In the genomic region with DNA sequence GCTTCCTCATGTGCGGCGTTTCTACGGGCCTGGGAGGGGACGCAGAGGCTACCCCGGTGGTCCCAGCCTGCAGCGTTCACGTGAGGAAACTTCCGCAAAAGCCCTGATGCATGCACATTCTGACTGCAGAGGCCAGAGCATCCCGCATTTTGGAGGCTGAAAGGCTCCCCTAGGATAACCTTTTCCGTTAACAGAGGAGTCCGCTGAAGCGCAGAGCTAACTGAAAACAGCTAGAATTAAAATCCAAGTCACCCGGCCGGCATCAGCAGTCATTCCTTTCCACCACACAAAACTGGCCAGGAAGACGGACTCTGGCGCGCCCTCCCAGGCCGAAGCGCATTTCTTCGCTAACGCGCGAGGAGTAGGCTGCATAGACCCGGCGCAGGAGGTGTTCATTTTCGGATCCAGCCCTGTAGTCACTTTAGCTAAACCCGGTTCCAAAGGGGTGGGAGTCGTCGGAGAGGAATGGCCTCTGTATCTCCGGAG, we compare ENCODE assay signal across 9 cellular contexts. TPM values are rescaled to one million over a fixed set of nuclear protein-coding genes. Genes with fewer than 3 reads are reported as not detected.
DNase-seq lines count a peak whose midpoint lies in the region; ATAC-seq, FAIRE-seq and TF ChIP-seq lines count a peak whose summit lies in the region.
"Had no signal": no experiment of that assay in that cellular context is flagged by ENCODE, and none has a peak within 500 bp of the region (broad histone marks: within the 10 kb centered on the region; RNA-seq: fewer than 3 reads in every experiment).

No MANE protein-coding gene starts in this region.

- no peak for TF ChIP-seq POLR2A in breast epithelium (IDR thresholded peaks at IDR 0.05)

- FAIRE-seq in keratinocyte (lab: Jason Lieb, UNC), result no peak

- H2AFZ ChIP-seq in keratinocyte (ENCODE audit: control insufficient read depth, low read length), result no peak overlapping the region

- H3K4me3 Mint-ChIP-seq in IgD-negative memory B cell, result peak overlapping the region; percentile 76 to 97 (median 92)
- peak overlapping the region; percentile 68 for H3K4me3 Mint-ChIP-seq in stimulated activated memory B cell treated with anti-CD40 and anti-IgM and Interleukin-4, amounts not matched to agents 10 μg/mL and 1 μg/mL and 100 μg/mL, for 72 hours

- intact Hi-C loops in breast epithelium (cut with DNase I; ENCODE audit: low total_unique reads), result no loop called here

- H3K9me3 ChIP-seq in breast epithelium (peaks cover 0 to 5% of the 10 kb centered on the region in 2 donors), keratinocyte (ENCODE audit: control insufficient read depth, low read depth, low read length) (no peaks in the 10 kb centered on the region)

- DNase-seq in breast epithelium (ENCODE audit: low spot score in 2 of 2) (peak in 1 of 2 donors; percentile 57), keratinocyte (ENCODE audit: low read depth, low spot score) (no peak), DMS 273 treated with DMSO at 0.1 percent for 48 hours (lab: John Stamatoyannopoulos, UW) (no peak), cortex of kidney (lab: John Stamatoyannopoulos, UW) (no peak), activated gamma-delta T cell treated with Interleukin-2 at 50 U/mL for 16 hours (no peak)

- H3K36me3 Mint-ChIP-seq in IgD-negative memory B cell, result peaks cover 6% of the 10 kb centered on the region
- H3K36me3 Mint-ChIP-seq in stimulated activated memory B cell treated with anti-CD40 and anti-IgM and Interleukin-4, amounts not matched to agents 10 μg/mL and 1 μg/mL and 100 μg/mL, for 72 hours, result no peaks in the 10 kb centered on the region

- H3K27ac Mint-ChIP-seq in IgD-negative memory B cell, result peak overlapping the region in 2 of 3 donors; percentile 31 to 65
- H3K27ac Mint-ChIP-seq in stimulated activated memory B cell treated with anti-CD40 and anti-IgM and Interleukin-4, amounts not matched to agents 10 μg/mL and 1 μg/mL and 100 μg/mL, for 72 hours, result peak overlapping the region; percentile 25

- ATAC-seq in GM18517 (IDR thresholded peaks at IDR 0.05; ENCODE audit: unreplicated experiment), result peak; percentile 12
- peak; percentile 41 for ATAC-seq in stimulated activated memory B cell treated with anti-CD40 and anti-IgM and Interleukin-4, amounts not matched to agents 10 μg/mL and 1 μg/mL and 100 μg/mL, for 72 hours

- peak overlapping the region; percentile 98 for H3K9ac ChIP-seq in keratinocyte (ENCODE audit: control insufficient read depth, extremely low read depth, insufficient read depth, low read length)

- H4K20me1 ChIP-seq in keratinocyte (ENCODE audit: control insufficient read depth, extremely low read depth, insufficient read depth, low read length), result no peaks in the 10 kb centered on the region

- H3K9me3 Mint-ChIP-seq in IgD-negative memory B cell, result peaks cover 0 to 7% (median 0%) of the 10 kb centered on the region in 3 donors
- no peaks in the 10 kb centered on the region for H3K9me3 Mint-ChIP-seq in stimulated activated memory B cell treated with anti-CD40 and anti-IgM and Interleukin-4, amounts not matched to agents 10 μg/mL and 1 μg/mL and 100 μg/mL, for 72 hours

- no peaks in the 10 kb centered on the region for H3K9me1 ChIP-seq in keratinocyte (ENCODE audit: control insufficient read depth, extremely low read depth, insufficient read depth, low read length)

- H3K27ac ChIP-seq in breast epithelium, result peak overlapping the region; percentile 87 to 99
- peak overlapping the region; percentile 52 for H3K27ac ChIP-seq in keratinocyte (ENCODE audit: control insufficient read depth, insufficient read depth, low read length)

- H3K4me1 ChIP-seq in breast epithelium, result no peaks in the 10 kb centered on the region
- H3K4me1 ChIP-seq in keratinocyte (ENCODE audit: control insufficient read depth, extremely low read depth, insufficient read depth, low read length), result peaks cover 31% of the 10 kb centered on the region

- H3K36me3 ChIP-seq in breast epithelium (no peaks in the 10 kb centered on the region), keratinocyte (ENCODE audit: control insufficient read depth in 2 of 2, extremely low read depth in 1 of 2, insufficient read depth in 2 of 2, low read length in 2 of 2) (peaks cover 8 to 26% of the 10 kb centered on the region in 2 experiments)

- H3K4me1 Mint-ChIP-seq in IgD-negative memory B cell, result peaks cover 9 to 14% (median 9%) of the 10 kb centered on the region in 3 donors
- H3K4me1 Mint-ChIP-seq in stimulated activated memory B cell treated with anti-CD40 and anti-IgM and Interleukin-4, amounts not matched to agents 10 μg/mL and 1 μg/mL and 100 μg/mL, for 72 hours, result peaks cover 24% of the 10 kb centered on the region

- H3K27me3 ChIP-seq in breast epithelium (no peaks in the 10 kb centered on the region), keratinocyte (ENCODE audit: control insufficient read depth, extremely low read depth, insufficient read depth, low read length) (no peaks in the 10 kb centered on the region)

- H3K79me2 ChIP-seq in keratinocyte (ENCODE audit: control insufficient read depth, insufficient read depth, low read length), result peaks cover 35% of the 10 kb centered on the region

- TF ChIP-seq CTCF in breast epithelium (IDR thresholded peaks at IDR 0.05) (no peak), keratinocyte (optimal IDR thresholded peaks at IDR 0.05 in 1 of 3, IDR thresholded peaks at IDR 0.05 in 1 of 3, conservative IDR thresholded peaks at IDR 0.05 in 1 of 3; ENCODE audit: extremely low read depth in 1 of 3, insufficient read depth in 2 of 3, low read length in 3 of 3) (peak in 1 of 3 experiments; percentile 28)

- peaks cover 33% of the 10 kb centered on the region for H3K27me3 Mint-ChIP-seq in IgD-negative memory B cell
- H3K27me3 Mint-ChIP-seq in stimulated activated memory B cell treated with anti-CD40 and anti-IgM and Interleukin-4, amounts not matched to agents 10 μg/mL and 1 μg/mL and 100 μg/mL, for 72 hours, result peaks cover 44% of the 10 kb centered on the region

- H3K4me3 ChIP-seq in breast epithelium, result peak overlapping the region; percentile 69 to 96 (median 79)
- peak overlapping the region; percentile 51 to 80 (median 59) for H3K4me3 ChIP-seq in keratinocyte (ENCODE audit: control insufficient read depth in 2 of 3, extremely low read depth in 1 of 3, insufficient read depth in 2 of 3, low read depth in 1 of 3, low read length in 3 of 3)

- peak overlapping the region; percentile 73 for H3K4me2 ChIP-seq in keratinocyte (ENCODE audit: control insufficient read depth, extremely low read depth, insufficient read depth, low read depth, low read length)

- dilution Hi-C loops in keratinocyte (cut with MboI; ENCODE audit: extremely low pct_ligation_motif_present, low sequenced_read_pairs), result no loop called here

RNA-seq across cellular contexts. Expression of gene TUBB6, which starts 0.7 kb away (rescaled TPM):
- 25.1 TPM for polyA plus RNA-seq in IgD-negative memory B cell
- total RNA-seq in breast epithelium, result 100 to 1,000 TPM; 197 to 316 (median 302) TPM
- 479 to 701 TPM (median 598 TPM) in 3 replicates for polyA plus RNA-seq in keratinocyte
- polyA plus RNA-seq in keratinocyte (2011; ENCODE audit: low read depth), result 90.6 TPM
- polyA plus RNA-seq in keratinocyte (2011; cell fraction: cytosol; rRNA removed), result 405 and 737 TPM in 2 replicates
- polyA plus RNA-seq in keratinocyte (2011; cell fraction: nucleus; rRNA removed), result 443 and 589 TPM in 2 replicates
- 202 and 788 TPM in 2 replicates for polyA plus RNA-seq in keratinocyte (2012; ENCODE audit: low replicate concordance)
- polyA minus RNA-seq in keratinocyte, result 445 to 619 TPM (median 547 TPM) in 3 replicates
- 1,165 TPM for polyA minus RNA-seq in keratinocyte (2011; cell fraction: cytosol; rRNA and poly(A)+ RNA removed)
- polyA minus RNA-seq in keratinocyte (2011; cell fraction: nucleus; rRNA and poly(A)+ RNA removed), result 338 and 341 TPM in 2 replicates

RNA-seq across cellular contexts. Expression of gene CIDEA, which starts 53.1 kb away (rescaled TPM):
- polyA plus RNA-seq in IgD-negative memory B cell, result not detected
- total RNA-seq in breast epithelium, result 100 to 1,000 TPM in 1 of 3 donors, 10 to 100 TPM in 2; 32.4 to 461 (median 68.6) TPM
- polyA plus RNA-seq in keratinocyte, result 1.2 to 3.0 TPM (median 1.4 TPM) in 3 replicates
- 2.0 TPM for polyA plus RNA-seq in keratinocyte (2011; ENCODE audit: low read depth)
- 0.29 and 0.42 TPM in 2 replicates for polyA plus RNA-seq in keratinocyte (2011; cell fraction: cytosol; rRNA removed)
- polyA plus RNA-seq in keratinocyte (2011; cell fraction: nucleus; rRNA removed), result 0.55 and 0.76 TPM in 2 replicates
- polyA plus RNA-seq in keratinocyte (2012; ENCODE audit: low replicate concordance), result 2.1 and 4.6 TPM in 2 replicates
- 0.86 to 2.3 TPM (median 0.96 TPM) in 3 replicates for polyA minus RNA-seq in keratinocyte
- not detected for polyA minus RNA-seq in keratinocyte (2011; cell fraction: cytosol; rRNA and poly(A)+ RNA removed)
- not detected in 2 replicates for polyA minus RNA-seq in keratinocyte (2011; cell fraction: nucleus; rRNA and poly(A)+ RNA removed)
- total RNA-seq: T-helper 2 cell treated with Interferon-gamma antibody and Interleukin-4, amounts not matched to agents 100 ng/mL and 5 ng/mL, for 36 hours had no signal
